8 cellular contexts compared by ENCODE assay signal in genomic region chrX:19912-20571, GRCh38.
A peak's percentile ranks its signal among the peaks of the same experiment; 100 is the strongest.
DNase-seq lines count a peak whose midpoint lies in the region; TF ChIP-seq lines count a peak whose summit lies in the region.

No MANE protein-coding gene starts in this region.

- H3K23me2 ChIP-seq in H9 (ENCODE audit: insufficient read length, low read depth, low read length, poor library complexity, severe bottlenecking): peaks cover 3% of the 10 kb centered on the region

- no peak overlapping the region for H2BK12ac ChIP-seq in H9 (ENCODE audit: insufficient read length, low read depth, low read length)

- H3K14ac ChIP-seq in H9 (ENCODE audit: insufficient read depth, low read length): no peak overlapping the region

- H3K9me3 ChIP-seq in BE2C (no peaks in the 10 kb centered on the region), H9 (ENCODE audit: control insufficient read depth, low read depth, low read length) (no peaks in the 10 kb centered on the region)

- H3K18ac ChIP-seq in H9 (ENCODE audit: insufficient read length, low read depth, low read length): no peak overlapping the region

- no peak overlapping the region for H2BK15ac ChIP-seq in H9 (ENCODE audit: low read depth, low read length)

- H3K56ac ChIP-seq in H9 (ENCODE audit: insufficient read length, low read depth, low read length): no peak overlapping the region

- H4K91ac ChIP-seq in H9 (ENCODE audit: insufficient read length, low read depth, low read length): no peak overlapping the region

- peaks cover 9% of the 10 kb centered on the region for H3K27me3 Mint-ChIP-seq in H9 (ENCODE audit: low read depth)
- H3K27me3 Mint-ChIP-seq in activated T-helper 2 cell treated with anti-CD3 and anti-CD28 coated beads, Interferon-gamma antibody, Interleukin-2, Interleukin-4, amounts not matched to agents 10 μg/mL and 5 μg/mL and 100 μg/mL, durations not matched to agents 14 hours and 24 hours and 36 hours (ENCODE audit: low read depth): peaks cover 3% of the 10 kb centered on the region

- H4K8ac ChIP-seq in H9 (replicated peaks; ENCODE audit: insufficient read length, low read depth, low read length): no peak overlapping the region

- H3T11ph ChIP-seq in H9 (ENCODE audit: low read length): no peak overlapping the region

- H3K4me3 ChIP-seq in BE2C (ENCODE audit: low read depth, low read length): peak overlapping the region; percentile 28; the same call in 1 of the 2 replicates

- H3K4me3 Mint-ChIP-seq in H9: peak overlapping the region; percentile 77 to 94
- peak overlapping the region; percentile 94 for H3K4me3 Mint-ChIP-seq in activated T-helper 2 cell treated with anti-CD3 and anti-CD28 coated beads, Interferon-gamma antibody, Interleukin-2, Interleukin-4, amounts not matched to agents 10 μg/mL and 5 μg/mL and 100 μg/mL, durations not matched to agents 14 hours and 24 hours and 36 hours (ENCODE audit: low read depth)

- no peaks in the 10 kb centered on the region for H3K79me2 ChIP-seq in H9 (ENCODE audit: insufficient read depth, low read length)

- H3K27ac ChIP-seq in H9 (ENCODE audit: insufficient read length, low read depth, low read length): no peak overlapping the region

- H3K4me2 ChIP-seq in H9 (ENCODE audit: insufficient read depth, insufficient read length, low read length): peak overlapping the region; percentile 84

- H3K9me3 Mint-ChIP-seq in H9: no peaks in the 10 kb centered on the region; a peak in 1 of 5 replicates
- H3K9me3 Mint-ChIP-seq in activated T-helper 2 cell treated with anti-CD3 and anti-CD28 coated beads, Interferon-gamma antibody, Interleukin-2, Interleukin-4, amounts not matched to agents 10 μg/mL and 5 μg/mL and 100 μg/mL, durations not matched to agents 14 hours and 24 hours and 36 hours: no peaks in the 10 kb centered on the region

- no peak overlapping the region for H2BK5ac ChIP-seq in H9 (ENCODE audit: insufficient read length, low read length)

- DNase-seq in BE2C: peak; percentile 21
- DNase-seq in H9: peak; percentile 27
- DNase-seq in activated T-helper 2 cell treated with anti-CD3 and anti-CD28 coated beads, Interferon-gamma antibody, Interleukin-2, Interleukin-4, amounts not matched to agents 10 μg/mL and 5 μg/mL and 100 μg/mL, durations not matched to agents 14 hours and 24 hours and 36 hours (ENCODE audit: low spot score): no peak
- DNase-seq in medulla oblongata (ENCODE audit: extremely low spot score): peak; percentile 1
- DNase-seq in OCI-M2 (lab: John Stamatoyannopoulos, UW; ENCODE audit: unreplicated experiment): no peak
- DNase-seq in H4 (ENCODE audit: low spot score): no peak
- no peak for DNase-seq in NCI-H1436 (lab: John Stamatoyannopoulos, UW)
- DNase-seq in ureter (ENCODE audit: low spot score): no peak

- H3K27me3 ChIP-seq in BE2C: no peaks in the 10 kb centered on the region
- H3K27me3 ChIP-seq in H9 (ENCODE audit: insufficient read depth, low read length): peaks cover 2% of the 10 kb centered on the region; the same call in 1 of the 2 replicates

- H2BK20ac ChIP-seq in H9 (ENCODE audit: low read depth, low read length, poor library complexity, severe bottlenecking): no peak overlapping the region

- no peak overlapping the region for H2AK5ac ChIP-seq in H9 (ENCODE audit: insufficient read length, low read length)

- H2AFZ ChIP-seq in H9 (ENCODE audit: low read length): no peak overlapping the region

- intact Hi-C loops in activated T-helper 2 cell treated with anti-CD3 and anti-CD28 coated beads, Interferon-gamma antibody, Interleukin-2, Interleukin-4, amounts not matched to agents 10 μg/mL and 5 μg/mL and 100 μg/mL, durations not matched to agents 14 hours and 24 hours and 36 hours (cut with micrococcal nuclease): no loop called here

- H3K36me3 ChIP-seq in BE2C: no peaks in the 10 kb centered on the region

- H3K4me1 Mint-ChIP-seq in H9: 0 out of 4 replicates have a peak, but pooled peaks cover 3 to 4% of the 10 kb centered on the region in 2 experiments
- peaks cover 5% of the 10 kb centered on the region for H3K4me1 Mint-ChIP-seq in activated T-helper 2 cell treated with anti-CD3 and anti-CD28 coated beads, Interferon-gamma antibody, Interleukin-2, Interleukin-4, amounts not matched to agents 10 μg/mL and 5 μg/mL and 100 μg/mL, durations not matched to agents 14 hours and 24 hours and 36 hours (ENCODE audit: low read depth)

- H4K5ac ChIP-seq in H9 (ENCODE audit: insufficient read length, low read depth, low read length): no peak overlapping the region

- TF ChIP-seq CTCF in BE2C (IDR thresholded peaks at IDR 0.05; ENCODE audit: low read depth, low read length) (no peak), H9 (conservative IDR thresholded peaks at IDR 0.05) (no peak; the same call in 1 of the 3 replicates)

- H4K20me1 ChIP-seq in H9 (ENCODE audit: control insufficient read depth, insufficient read depth, insufficient read length): no peaks in the 10 kb centered on the region

- no peaks in the 10 kb centered on the region for H3K36me3 Mint-ChIP-seq in H9 (ENCODE audit: insufficient read depth in 1 of 3, low read depth in 3 of 3)
- H3K36me3 Mint-ChIP-seq in activated T-helper 2 cell treated with anti-CD3 and anti-CD28 coated beads, Interferon-gamma antibody, Interleukin-2, Interleukin-4, amounts not matched to agents 10 μg/mL and 5 μg/mL and 100 μg/mL, durations not matched to agents 14 hours and 24 hours and 36 hours (ENCODE audit: low read depth): no peaks in the 10 kb centered on the region

- no CpG with 5 or more reads among the region's 56 CpGs for WGBS in H9 (ENCODE audit: extremely low coverage, insufficient read length, low lambda C conversion rate)

- H3K27ac Mint-ChIP-seq in H9: no peak overlapping the region
- peak overlapping the region; percentile 89 for H3K27ac Mint-ChIP-seq in activated T-helper 2 cell treated with anti-CD3 and anti-CD28 coated beads, Interferon-gamma antibody, Interleukin-2, Interleukin-4, amounts not matched to agents 10 μg/mL and 5 μg/mL and 100 μg/mL, durations not matched to agents 14 hours and 24 hours and 36 hours

- no peaks in the 10 kb centered on the region for H3K79me1 ChIP-seq in H9 (ENCODE audit: insufficient read depth, low read depth, low read length, poor library complexity, severe bottlenecking)

- H3K23ac ChIP-seq in H9 (ENCODE audit: insufficient read length, low read depth, low read length): no peak overlapping the region

- no peak overlapping the region for H2BK120ac ChIP-seq in H9 (ENCODE audit: low read depth, low read length, poor library complexity, severe bottlenecking)

- no peaks in the 10 kb centered on the region for H3K4me1 ChIP-seq in BE2C
- no peaks in the 10 kb centered on the region for H3K4me1 ChIP-seq in H9 (ENCODE audit: insufficient read depth, low read length)

- H3K4ac ChIP-seq in H9 (ENCODE audit: low read depth, low read length): no peak overlapping the region

- no peak overlapping the region for H3K9ac ChIP-seq in H9 (ENCODE audit: extremely low read depth, insufficient read length, low read length)

Comparison
In these comparisons a context has a peak if more than half of its experiments do, and no peak if none do; other contexts are left out.
1. DNase-seq: peak in BE2C (single experiment), H9 (single experiment) and medulla oblongata (single experiment); none in activated T-helper 2 cell treated with anti-CD3 and anti-CD28 coated beads, Interferon-gamma antibody, Interleukin-2, Interleukin-4, amounts not matched to agents 10 μg/mL and 5 μg/mL and 100 μg/mL, durations not matched to agents 14 hours and 24 hours and 36 hours (single experiment), OCI-M2 (single experiment), H4 (single experiment), NCI-H1436 (single experiment) and ureter (single experiment).